Comparison of ENCODE assay signal across 14 cellular contexts in the genomic region with DNA sequence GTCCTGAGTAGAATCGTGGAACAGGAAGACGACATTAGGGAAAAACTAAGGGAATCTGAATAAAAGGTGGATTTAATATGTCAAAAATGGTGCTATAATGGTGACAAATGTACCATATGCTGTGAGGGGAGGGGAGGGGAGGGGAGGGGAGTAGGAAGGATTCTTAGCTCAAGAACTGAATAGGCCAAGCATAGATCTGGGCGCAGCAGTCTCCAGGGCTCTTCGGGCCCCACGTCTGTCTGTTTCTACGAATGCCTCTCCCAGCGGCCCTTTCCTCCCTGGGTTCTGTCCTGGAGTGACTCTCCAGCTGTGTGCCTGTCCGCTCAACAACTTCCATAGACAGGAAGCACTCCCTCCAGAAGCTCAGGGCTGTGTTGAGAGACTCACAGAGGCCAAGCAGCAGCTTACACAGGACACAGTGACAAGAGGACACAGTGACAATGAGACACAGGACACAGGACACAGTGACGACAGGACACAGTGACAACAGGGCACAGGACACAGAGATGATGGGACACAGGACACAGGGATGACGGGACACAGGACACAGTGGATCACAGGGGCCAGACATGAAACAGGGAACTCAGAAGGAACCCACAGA. TPM values are rescaled to one million over a fixed set of nuclear protein-coding genes. Genes with fewer than 3 reads are reported as not detected.
DNase-seq lines count a peak whose midpoint lies in the region; ATAC-seq, FAIRE-seq and TF ChIP-seq lines count a peak whose summit lies in the region.
"Had no signal": no experiment of that assay in that cellular context is flagged by ENCODE, and none has a peak within 500 bp of the region (broad histone marks: within the 10 kb centered on the region; RNA-seq: fewer than 3 reads in every experiment).

No MANE protein-coding gene starts in this region.

- DNase-seq in activated CD4-positive, alpha-beta memory T cell treated with anti-CD3 and anti-CD28 coated beads for 36 hours: peak; percentile 8
- no peak for DNase-seq in activated CD4-positive, alpha-beta memory T cell treated with anti-CD3 and anti-CD28 coated beads, Interleukin-2, amount 10 ng/mL, durations not matched to agents 7 days and 5 days
- DNase-seq in caudate nucleus (lab: John Stamatoyannopoulos, UW): no peak
- DNase-seq in HepG2 (ENCODE audit: low spot score): no peak
- DNase-seq in spleen: no peak
- no peak for DNase-seq in DMS153 (lab: John Stamatoyannopoulos, UW)
- DNase-seq: HFFc6; left colon; PC-3; stimulated activated CD4-positive, alpha-beta T cell treated with anti-CD3 and anti-CD28 coated beads, Interleukin-15, amount 100 ng/mL, for 24 hours had no signal

- no peak overlapping the region for H3K27ac Mint-ChIP-seq in activated CD4-positive, alpha-beta memory T cell treated with anti-CD3 and anti-CD28 coated beads for 36 hours
- H3K27ac Mint-ChIP-seq in activated CD4-positive, alpha-beta memory T cell treated with anti-CD3 and anti-CD28 coated beads, Interleukin-2, amount 10 ng/mL, durations not matched to agents 7 days and 5 days: no peak overlapping the region
- H3K27ac Mint-ChIP-seq: HFFc6 had no signal

- H3K4me3 Mint-ChIP-seq in activated CD4-positive, alpha-beta memory T cell treated with anti-CD3 and anti-CD28 coated beads for 36 hours: no peak overlapping the region
- H3K4me3 Mint-ChIP-seq in activated CD4-positive, alpha-beta memory T cell treated with anti-CD3 and anti-CD28 coated beads, Interleukin-2, amount 10 ng/mL, durations not matched to agents 7 days and 5 days: no peak overlapping the region
- H3K4me3 Mint-ChIP-seq: HFFc6 had no signal

- peaks cover 3% of the 10 kb centered on the region for H3K9me3 Mint-ChIP-seq in activated CD4-positive, alpha-beta memory T cell treated with anti-CD3 and anti-CD28 coated beads for 36 hours
- H3K9me3 Mint-ChIP-seq in activated CD4-positive, alpha-beta memory T cell treated with anti-CD3 and anti-CD28 coated beads, Interleukin-2, amount 10 ng/mL, durations not matched to agents 7 days and 5 days: peaks cover 4% of the 10 kb centered on the region
- H3K9me3 Mint-ChIP-seq: HFFc6 had no signal

- TF ChIP-seq EP300 in HepG2 (IDR thresholded peaks at IDR 0.05; ENCODE audit: low read depth in 2 of 2, low read length in 2 of 2): no peak
- TF ChIP-seq EP300 in HepG2 (CRISPR knock-in tag; IDR thresholded peaks at IDR 0.05; ENCODE audit: borderline replicate concordance): no peak

- CTCF ChIA-PET in activated CD4-positive, alpha-beta memory T cell treated with anti-CD3 and anti-CD28 coated beads for 36 hours (lab: Charles Lee): interaction anchor here (0.8 to 4.2 kb wide), 3 partner anchors 12 to 242 kb away, joined by 3 to 41 read pairs (median 6); no protein-coding TSS in a partner anchor
- CTCF ChIA-PET in activated CD4-positive, alpha-beta memory T cell treated with anti-CD3 and anti-CD28 coated beads, Interleukin-2, amount 10 ng/mL, durations not matched to agents 7 days and 5 days (lab: Charles Lee): interaction anchor here (0.8 to 1.1 kb wide), 3 partner anchors 10 to 12 kb away, joined by 3 to 6 read pairs (median 3); no protein-coding TSS in a partner anchor
- CTCF ChIA-PET in HepG2 (lab: Yijun Ruan, JAX; ENCODE audit: low intra/inter-chr PET ratio, low total read pairs): no interaction called here

- H3K36me3 Mint-ChIP-seq in activated CD4-positive, alpha-beta memory T cell treated with anti-CD3 and anti-CD28 coated beads for 36 hours: no peaks in the 10 kb centered on the region
- H3K36me3 Mint-ChIP-seq in activated CD4-positive, alpha-beta memory T cell treated with anti-CD3 and anti-CD28 coated beads, Interleukin-2, amount 10 ng/mL, durations not matched to agents 7 days and 5 days (ENCODE audit: low read depth): peaks cover 3% of the 10 kb centered on the region

- no peak for TF ChIP-seq POLR2A in HepG2 (IDR thresholded peaks at IDR 0.05; ENCODE audit: insufficient read depth in 1 of 2, low read depth in 2 of 2, low read length in 2 of 2)
- no peak for TF ChIP-seq POLR2A in spleen (IDR thresholded peaks at IDR 0.05)

- POLR2A ChIA-PET in activated CD4-positive, alpha-beta memory T cell treated with anti-CD3 and anti-CD28 coated beads for 36 hours (lab: Charles Lee): no interaction called here
- POLR2A ChIA-PET in activated CD4-positive, alpha-beta memory T cell treated with anti-CD3 and anti-CD28 coated beads, Interleukin-2, amount 10 ng/mL, durations not matched to agents 7 days and 5 days (lab: Charles Lee): interaction anchor here (1.6 to 5.2 kb wide), 3 partner anchors 12 to 96 kb away, joined by 3 to 59 read pairs (median 29); no protein-coding TSS in a partner anchor
- POLR2A ChIA-PET in HepG2 (lab: Yijun Ruan, JAX): interaction anchor here (1.3 kb wide), 1 partner anchor 12 kb away, joined by 10 read pairs; no protein-coding TSS in a partner anchor

- peak overlapping the region; percentile 34 for H2AFZ ChIP-seq in HepG2 (ENCODE audit: low read length)

- H3K27ac ChIP-seq in caudate nucleus (ENCODE audit: low read depth, low read length): peak overlapping the region; percentile 37
- H3K27ac ChIP-seq in HepG2 (ENCODE audit: extremely low read length, insufficient read depth, low read length): no peak overlapping the region
- H3K27ac ChIP-seq in spleen: peak overlapping the region in 5 of 8 donors; percentile 51 to 89 (median 72)
- H3K27ac ChIP-seq: A549, tibial nerve had no signal

- WGBS in HepG2 (ENCODE audit: low lambda C conversion rate): 32% methylated on average over 7 of the region's 10 CpGs
- 54 to 69% (median 57%) methylated on average over 10 of the region's 10 CpGs for WGBS in spleen, 5 donors

- no peaks in the 10 kb centered on the region for H3K27me3 Mint-ChIP-seq in activated CD4-positive, alpha-beta memory T cell treated with anti-CD3 and anti-CD28 coated beads for 36 hours
- no peaks in the 10 kb centered on the region for H3K27me3 Mint-ChIP-seq in activated CD4-positive, alpha-beta memory T cell treated with anti-CD3 and anti-CD28 coated beads, Interleukin-2, amount 10 ng/mL, durations not matched to agents 7 days and 5 days

- peak overlapping the region; percentile 72 for H3K4me2 ChIP-seq in HepG2 (ENCODE audit: low read depth, low read length)
- H3K4me2 ChIP-seq: A549 had no signal

- no peaks in the 10 kb centered on the region for H3K9me3 ChIP-seq in HepG2 (ENCODE audit: low read length)
- peaks cover 0 to 6% (median 0%) of the 10 kb centered on the region in 8 donors for H3K9me3 ChIP-seq in spleen
- H3K9me3 ChIP-seq: tibial nerve had no signal

- H3K27me3 ChIP-seq in HepG2 (ENCODE audit: control insufficient read depth in 1 of 2, insufficient read depth in 2 of 2, low read length in 2 of 2) (peaks cover 0 to 15% of the 10 kb centered on the region in 2 experiments; a peak in 3 of 5 replicates), spleen (replicated peaks in 1 of 7) (peaks cover 0 to 24% (median 0%) of the 10 kb centered on the region in 7 donors)
- H3K27me3 ChIP-seq: tibial nerve had no signal

- ATAC-seq in HepG2 (peak; percentile 53), GM21390 (IDR thresholded peaks at IDR 0.05; ENCODE audit: unreplicated experiment) (no peak), HG02610 (IDR thresholded peaks at IDR 0.05; ENCODE audit: unreplicated experiment) (no peak)
- ATAC-seq: left colon, PC-3 had no signal

- H3K4me1 ChIP-seq in HepG2 (ENCODE audit: insufficient read depth, low read length): peaks cover 42% of the 10 kb centered on the region
- H3K4me1 ChIP-seq in spleen: peaks cover 2 to 57% (median 30%) of the 10 kb centered on the region in 6 donors
- H3K4me1 ChIP-seq: A549 had no signal

- FAIRE-seq in HepG2 (lab: Jason Lieb, UNC): no peak
- FAIRE-seq: A549 had no signal

- peak overlapping the region; percentile 33; the same call in 1 of the 2 replicates for H3K9ac ChIP-seq in HepG2 (ENCODE audit: insufficient read depth, low read depth, low read length)

- intact Hi-C loops in activated CD4-positive, alpha-beta memory T cell treated with anti-CD3 and anti-CD28 coated beads for 36 hours (cut with micrococcal nuclease): no loop called here
- intact Hi-C loops in HepG2 (cut with micrococcal nuclease; ENCODE audit: unreplicated experiment): no loop called here
- intact Hi-C loops in spleen (cut with DNase I; ENCODE audit: low total_unique reads): no loop called here

- H4K20me1 ChIP-seq in HepG2 (ENCODE audit: insufficient read depth, low read length): no peaks in the 10 kb centered on the region

- peaks cover 36% of the 10 kb centered on the region for H3K4me1 Mint-ChIP-seq in activated CD4-positive, alpha-beta memory T cell treated with anti-CD3 and anti-CD28 coated beads for 36 hours (ENCODE audit: low read depth)
- H3K4me1 Mint-ChIP-seq in activated CD4-positive, alpha-beta memory T cell treated with anti-CD3 and anti-CD28 coated beads, Interleukin-2, amount 10 ng/mL, durations not matched to agents 7 days and 5 days: peaks cover 54% of the 10 kb centered on the region

- H3K4me3 ChIP-seq in HepG2 (replicated peaks in 1 of 3; ENCODE audit: insufficient read depth in 1 of 3, low read depth in 2 of 3, low read length in 3 of 3) (peak overlapping the region in 1 of 3 experiments; percentile 51; a peak in 2 of 6 replicates), spleen (no peak overlapping the region)
- H3K4me3 ChIP-seq: A549, tibial nerve had no signal

- no peak for TF ChIP-seq CTCF in HepG2 (CRISPR knock-in tag; IDR thresholded peaks at IDR 0.05)
- TF ChIP-seq CTCF in spleen (IDR thresholded peaks at IDR 0.05 in 8 of 11, conservative IDR thresholded peaks at IDR 0.05 in 3 of 11): no peak

- in situ Hi-C loops in HepG2 (cut with HindIII; ENCODE audit: extremely low pct_ligation_motif_present, low pct_unique_long_range_greater_than_20kb): loop anchor here (25.0 kb wide), 1 partner anchor 368 kb away; the partner anchor contains the start of gene HSP90AA1

- TF ChIP-seq RAD21 in HepG2 (CRISPR knock-in tag; IDR thresholded peaks at IDR 0.05): no peak

- no TSS peak for BruUV-seq in HepG2 (replicated peaks; lab: Mats Ljungman, UMichigan)

- no peaks in the 10 kb centered on the region for H3K79me2 ChIP-seq in HepG2 (ENCODE audit: insufficient read depth, low read length)

- H3K36me3 ChIP-seq in HepG2 (replicated peaks in 1 of 2; ENCODE audit: control insufficient read depth in 1 of 2, insufficient read depth in 2 of 2, low read length in 2 of 2) (no peaks in the 10 kb centered on the region), spleen (no peaks in the 10 kb centered on the region)
- H3K36me3 ChIP-seq: tibial nerve had no signal

RNA-seq across cellular contexts. Expression of gene PPP2R5C, which starts 42.4 kb away (rescaled TPM):
- 100 to 1,000 TPM; 252 to 268 TPM for total RNA-seq in activated CD4-positive, alpha-beta memory T cell treated with anti-CD3 and anti-CD28 coated beads for 36 hours
- 100 to 1,000 TPM; 338 to 348 TPM for total RNA-seq in activated CD4-positive, alpha-beta memory T cell treated with anti-CD3 and anti-CD28 coated beads, Interleukin-2, amount 10 ng/mL, durations not matched to agents 7 days and 5 days
- total RNA-seq in HepG2 (2016; rRNA removed; fragmentation: Illumina TruSeq; extraction: Trizol) (74.3 and 94.8 TPM in 2 replicates), spleen (100 to 1,000 TPM; 193 to 322 (median 219) TPM)
- 82.8 and 86.5 TPM in 2 replicates for total RNA-seq in HepG2 (2016; cell fraction: cytosol; rRNA removed; fragmentation: Illumina TruSeq; extraction: Trizol; ENCODE audit: low read depth)
- total RNA-seq in HepG2 (2016; cell fraction: insoluble cytoplasmic fraction; rRNA removed; fragmentation: Illumina TruSeq; extraction: Trizol): 71.4 and 92.2 TPM in 2 replicates
- 125 and 142 TPM in 2 replicates for total RNA-seq in HepG2 (2016; cell fraction: membrane; rRNA removed; fragmentation: Illumina TruSeq; extraction: Trizol)
- total RNA-seq in HepG2 (2016; cell fraction: nucleus; rRNA removed; fragmentation: Illumina TruSeq; extraction: Trizol): 51.6 and 56.6 TPM in 2 replicates
- polyA plus RNA-seq in HepG2 (2011; rRNA removed) (68.1 and 78.5 TPM in 2 replicates), spleen (10 to 100 TPM; 80.8 to 95.3 (median 84.4) TPM)
- polyA plus RNA-seq in HepG2 (2011; cell fraction: cytosol; rRNA removed): 38.4 and 55.1 TPM in 2 replicates
- polyA plus RNA-seq in HepG2 (2011; cell fraction: nucleus; rRNA removed): 57.2 and 60.5 TPM in 2 replicates
- polyA plus RNA-seq in HepG2 (2012): 61.1 and 92.0 TPM in 2 replicates
- 97.1 and 105 TPM in 2 replicates for polyA plus RNA-seq in HepG2 (2016; cell fraction: cytosol; fragmentation: Illumina TruSeq; extraction: Trizol; ENCODE audit: low read depth)
- 87.9 and 89.9 TPM in 2 replicates for polyA plus RNA-seq in HepG2 (2016; cell fraction: insoluble cytoplasmic fraction; fragmentation: Illumina TruSeq; extraction: Trizol; ENCODE audit: low read depth)
- polyA plus RNA-seq in HepG2 (2016; cell fraction: membrane; fragmentation: Illumina TruSeq; extraction: Trizol; ENCODE audit: low read depth): 110 and 121 TPM in 2 replicates
- polyA plus RNA-seq in HepG2 (2016; cell fraction: nucleus; fragmentation: Illumina TruSeq; extraction: Trizol; ENCODE audit: insufficient read depth, low read depth): 63.8 and 64.0 TPM in 2 replicates
- polyA minus RNA-seq in HepG2 (2011; rRNA and poly(A)+ RNA removed; ENCODE audit: low replicate concordance): 69.0 and 106 TPM in 2 replicates
- polyA minus RNA-seq in HepG2 (2011; cell fraction: cytosol; rRNA and poly(A)+ RNA removed): 67.1 and 70.9 TPM in 2 replicates
- 110 and 115 TPM in 2 replicates for polyA minus RNA-seq in HepG2 (2011; cell fraction: nucleus; rRNA and poly(A)+ RNA removed)
